23 cellular contexts compared by ENCODE assay signal in genomic region chr6:86407128-86407527, GRCh38.
"Had no signal": no experiment of that assay in that cellular context is flagged by ENCODE, and none has a peak within 500 bp of the region (broad histone marks: within the 10 kb centered on the region; RNA-seq: fewer than 3 reads in every experiment).

No MANE protein-coding gene starts in this region.

- H3K4me1 ChIP-seq: neural progenitor cell, pancreas, prostate gland, right lobe of liver, sigmoid colon, stomach, suprapubic skin, testis, tibial artery, transverse colon, upper lobe of right lung, vagina had no signal

- H3K36me3 ChIP-seq: neural progenitor cell, pancreas, prostate gland, right lobe of liver, sigmoid colon, stomach, suprapubic skin, tibial artery, transverse colon, upper lobe of right lung, vagina had no signal

- H3K4me3 ChIP-seq: neural progenitor cell, pancreas, prostate gland, right lobe of liver, sigmoid colon, stomach, suprapubic skin, testis, tibial artery, transverse colon, upper lobe of right lung, vagina had no signal

- H3K27ac ChIP-seq: neural progenitor cell, pancreas, prostate gland, right lobe of liver, sigmoid colon, stomach, suprapubic skin, testis, tibial artery, transverse colon, upper lobe of right lung, vagina had no signal

- H3K9ac ChIP-seq: neural progenitor cell had no signal

- DNase-seq: naive thymus-derived CD4-positive, alpha-beta T cell; natural killer cell; occipital lobe; pancreas; right cardiac atrium; right lobe of liver; sigmoid colon; small intestine; stimulated activated CD4-positive, alpha-beta T cell treated with anti-CD3 and anti-CD28 coated beads, Interleukin-15, amount 100 ng/mL, for 24 hours; stimulated activated CD4-positive, alpha-beta T cell treated with anti-CD3 and anti-CD28 coated beads, Interleukin-2, amount 100 ng/mL, for 24 hours; stimulated activated CD4-positive, alpha-beta T cell treated with anti-CD3 and anti-CD28 coated beads, Interleukin-2, amount 100 ng/mL, for 48 hours; stimulated activated CD4-positive, alpha-beta T cell treated with anti-CD3 and anti-CD28 coated beads, Interleukin-4, amount 100 ng/mL, for 24 hours; stimulated activated naive B cell treated with anti-CD40 and anti-IgM and Interleukin-4, amounts not matched to agents 10 μg/mL and 1 μg/mL and 100 μg/mL, for 72 hours; stimulated activated naive CD4-positive, alpha-beta T cell treated with Interleukin-2 at 50 U/mL for 16 hours; stomach; testis; tibial artery; transverse colon; upper lobe of right lung had no signal

- H3K4me2 ChIP-seq: neural progenitor cell had no signal

- H3K27me3 ChIP-seq: neural progenitor cell, pancreas, right lobe of liver, sigmoid colon, stomach, suprapubic skin, testis, tibial artery, transverse colon, upper lobe of right lung, vagina had no signal
